Comparison of ENCODE assay signal across 14 cellular contexts in genomic region chr3:14170569-14171159, GRCh38. TPM values are rescaled to one million over a fixed set of nuclear protein-coding genes. Genes with fewer than 3 reads are reported as not detected.
DNase-seq lines count a peak whose midpoint lies in the region; ATAC-seq, FAIRE-seq and TF ChIP-seq lines count a peak whose summit lies in the region.
"Had no signal": no experiment of that assay in that cellular context is flagged by ENCODE, and none has a peak within 500 bp of the region (broad histone marks: within the 10 kb centered on the region; RNA-seq: fewer than 3 reads in every experiment).

No MANE protein-coding gene starts in this region.

- peaks cover 3 to 9% of the 10 kb centered on the region in 2 experiments for H3K4me1 ChIP-seq in trophoblast cell (ENCODE audit: control insufficient read depth in 1 of 2, insufficient read depth in 2 of 2, low read length in 2 of 2)
- H3K4me1 ChIP-seq: testis had no signal

- H3K4ac ChIP-seq in trophoblast cell (ENCODE audit: low read depth, low read length) = no peak overlapping the region

- no peak for TF ChIP-seq CTCF in choroid plexus epithelial cell (conservative IDR thresholded peaks at IDR 0.05; ENCODE audit: low read depth, low read length)

- H2BK12ac ChIP-seq in trophoblast cell (ENCODE audit: low read length) = no peak overlapping the region

- no peak for FAIRE-seq in RCC 7860 (lab: Jason Lieb, UNC)
- FAIRE-seq: A204.1 had no signal

- H3K36me3 ChIP-seq in trophoblast cell (ENCODE audit: control insufficient read depth in 1 of 2, insufficient read depth in 2 of 2, low read length in 2 of 2) = peaks cover 22 to 46% of the 10 kb centered on the region in 2 experiments

- no peaks in the 10 kb centered on the region for H3K79me1 ChIP-seq in trophoblast cell (ENCODE audit: low read length)

- H3K18ac ChIP-seq in trophoblast cell (ENCODE audit: low read length) = no peak overlapping the region

- H3K4me3 ChIP-seq in choroid plexus epithelial cell (ENCODE audit: low read depth, low read length) = no peak overlapping the region
- no peak overlapping the region for H3K4me3 ChIP-seq in trophoblast cell (ENCODE audit: low read depth, low read length)
- H3K4me3 ChIP-seq: adrenal gland, testis had no signal

- H3K9me3 ChIP-seq in trophoblast cell (ENCODE audit: insufficient read depth, low read depth, low read length) = no peaks in the 10 kb centered on the region
- H3K9me3 ChIP-seq: adrenal gland, testis had no signal

- no peak overlapping the region for H2BK5ac ChIP-seq in trophoblast cell (ENCODE audit: low read depth, low read length, poor library complexity)

- peak; percentile 23 for DNase-seq in NCI-H82 (lab: John Stamatoyannopoulos, UW)
- no peak for DNase-seq in NCI-H82 treated with DMSO at 0.1 percent for 48 hours (lab: John Stamatoyannopoulos, UW; ENCODE audit: unreplicated experiment)
- peak; percentile 8 for DNase-seq in RCC 7860 (ENCODE audit: low spot score)
- DNase-seq in choroid plexus epithelial cell (ENCODE audit: low read depth) = peak; percentile 80
- peak; percentile 16 to 78 for DNase-seq in trophoblast cell
- DNase-seq in NCI-H524 treated with DMSO at 0.1 percent for 48 hours (lab: John Stamatoyannopoulos, UW) = no peak
- DNase-seq in HEK293T (ENCODE audit: extremely low spot score) = no peak
- DNase-seq: adrenal gland; endodermal cell; NCI-H1092; NK-92 treated with Interleukin-12 subunit alpha and Interleukin-12 subunit beta, amount 100 ng/mL, for 24 hours; testis had no signal

- H4K8ac ChIP-seq in trophoblast cell (ENCODE audit: low read depth, low read length) = no peak overlapping the region

- H3K79me2 ChIP-seq in trophoblast cell (ENCODE audit: control insufficient read depth, insufficient read depth, low read length, poor library complexity) = no peaks in the 10 kb centered on the region

- H3K27me3 ChIP-seq in trophoblast cell (ENCODE audit: insufficient read depth, low read length) = no peaks in the 10 kb centered on the region
- H3K27me3 ChIP-seq: adrenal gland, testis had no signal

- no peak overlapping the region for H3K4me2 ChIP-seq in trophoblast cell (ENCODE audit: low read length)

- no peak overlapping the region for H3K23ac ChIP-seq in trophoblast cell (ENCODE audit: low read length)

- no peak for ATAC-seq in HG03432 (IDR thresholded peaks at IDR 0.05; ENCODE audit: unreplicated experiment)

- no peak overlapping the region for H2AFZ ChIP-seq in trophoblast cell (ENCODE audit: insufficient read depth, low read length, poor library complexity)

- H3K9ac ChIP-seq in trophoblast cell (ENCODE audit: low read length) = no peak overlapping the region

- no peak overlapping the region for H4K91ac ChIP-seq in trophoblast cell (ENCODE audit: low read depth, low read length)

- CTCF ChIA-PET in HEK293T (lab: Yijun Ruan, JAX) = no interaction called here

- H2AK5ac ChIP-seq in trophoblast cell (ENCODE audit: low read length) = no peak overlapping the region

- no CpG with 5 or more reads among the region's 2 CpGs for WGBS in trophoblast cell (ENCODE audit: extremely low coverage, insufficient coverage, insufficient read length)

- no peak overlapping the region for H3K14ac ChIP-seq in trophoblast cell (ENCODE audit: low read length)

- no peak overlapping the region for H2BK120ac ChIP-seq in trophoblast cell (ENCODE audit: insufficient read depth, low read length, poor library complexity)

- POLR2A ChIA-PET in HEK293T (lab: Yijun Ruan, JAX) = no interaction called here

- H3K27ac ChIP-seq in trophoblast cell (ENCODE audit: low read depth, low read length) = no peak overlapping the region
- H3K27ac ChIP-seq: adrenal gland, testis had no signal

- no peak overlapping the region for H4K12ac ChIP-seq in trophoblast cell (ENCODE audit: low read depth, low read length)

TF ChIP-seq in HEK293T, 16 proteins besides CTCF, POLR2A, EP300 and RAD21:
- TF ChIP-seq LEF1 (IDR thresholded peaks at IDR 0.05; ENCODE audit: borderline replicate concordance) (no peak), FOXK2 (IDR thresholded peaks at IDR 0.05) (no peak), ELF4 (IDR thresholded peaks at IDR 0.05) (no peak), ZNF384 (IDR thresholded peaks at IDR 0.05) (no peak), FOXA1 (IDR thresholded peaks at IDR 0.05) (no peak), L3MBTL2 (conservative IDR thresholded peaks at IDR 0.05) (no peak), SUZ12 (IDR thresholded peaks at IDR 0.05) (no peak), PKNOX1 (IDR thresholded peaks at IDR 0.05) (no peak), TARDBP (IDR thresholded peaks at IDR 0.05) (no peak), HDGF (IDR thresholded peaks at IDR 0.05; ENCODE audit: borderline replicate concordance) (no peak), ARNT (IDR thresholded peaks at IDR 0.05) (no peak)

RNA-seq across cellular contexts. Expression of gene XPC, which starts 7.7 kb away (rescaled TPM):
- 26.3 and 26.6 TPM in 2 replicates for polyA plus RNA-seq in trophoblast cell (2013)

RNA-seq across cellular contexts. Expression of gene LSM3, which starts 8.0 kb away (rescaled TPM):
- 30.7 and 31.4 TPM in 2 replicates for polyA plus RNA-seq in trophoblast cell (2013)

RNA-seq across cellular contexts. Expression of gene TMEM43, which starts 45.8 kb away (rescaled TPM):
- polyA plus RNA-seq in trophoblast cell (2013) = 28.5 and 29.8 TPM in 2 replicates

RNA-seq across cellular contexts. Expression of gene CHCHD4, which starts 46.0 kb away (rescaled TPM):
- 8.3 and 9.1 TPM in 2 replicates for polyA plus RNA-seq in trophoblast cell (2013)

Comparison
In these comparisons a context has a peak if more than half of its experiments do, and no peak if none do; other contexts are left out.
1. DNase-seq: peak in NCI-H82 (single experiment), RCC 7860 (single experiment), choroid plexus epithelial cell (single experiment) and trophoblast cell (2 of 2); none in NCI-H82 treated with DMSO at 0.1 percent for 48 hours (single experiment), NCI-H524 treated with DMSO at 0.1 percent for 48 hours (single experiment) and HEK293T (single experiment).